8 cellular contexts compared by ENCODE assay signal in the genomic region with DNA sequence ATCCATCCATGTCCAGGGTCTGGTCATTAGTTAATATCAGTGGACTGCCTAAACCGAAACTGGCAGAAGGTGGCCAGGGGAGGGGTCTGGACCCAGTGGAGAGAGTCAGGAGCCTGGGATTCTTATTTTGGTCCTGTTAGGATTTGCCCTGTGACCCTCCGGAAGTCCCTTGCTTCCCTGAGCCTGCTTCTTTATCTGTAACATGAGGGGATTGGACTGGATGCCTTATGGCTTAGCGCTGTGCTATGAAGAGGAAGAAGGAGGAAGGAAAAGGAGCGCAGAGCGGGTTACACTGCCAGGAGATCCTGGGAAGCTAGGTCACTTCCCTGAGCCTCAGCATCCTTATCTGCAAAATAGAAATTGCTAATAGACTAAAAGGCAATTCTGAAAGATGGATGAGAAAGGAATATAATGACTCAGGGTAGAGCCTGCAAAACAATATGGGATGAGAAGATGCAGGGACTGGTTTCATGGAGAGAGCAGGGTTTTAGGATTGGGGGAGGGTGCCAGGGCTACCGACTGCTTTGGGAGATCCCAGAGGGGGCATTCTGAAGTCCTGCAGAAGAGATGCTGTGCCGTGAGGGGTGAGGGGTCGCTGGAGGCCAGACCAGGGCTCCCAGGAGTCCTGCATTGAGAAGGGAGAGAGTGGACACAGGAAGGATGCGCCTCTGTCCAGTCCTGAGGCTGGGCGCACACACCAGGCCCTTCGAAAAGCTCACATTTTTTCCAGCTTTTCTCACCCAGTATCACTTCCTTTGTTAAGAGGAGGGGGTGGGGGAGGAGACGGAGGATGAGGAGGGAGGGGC. TPM values are rescaled to one million over a fixed set of nuclear protein-coding genes. Genes with fewer than 3 reads are reported as not detected.
DNase-seq lines count a peak whose midpoint lies in the region; ATAC-seq and TF ChIP-seq lines count a peak whose summit lies in the region.

No MANE protein-coding gene starts in this region.

- H3K36me3 ChIP-seq in mucosa of descending colon (ENCODE audit: low read depth) (no peaks in the 10 kb centered on the region), urinary bladder (ENCODE audit: insufficient read depth) (no peaks in the 10 kb centered on the region)

- intact Hi-C loops in cardiac septum (cut with DNase I), result loop anchor here (5.0 kb wide), 1 partner anchor 200 kb away; no protein-coding TSS in a partner anchor
- intact Hi-C loops in left ventricle myocardium superior (cut with micrococcal nuclease), result no loop called here
- intact Hi-C loops in mucosa of descending colon (cut with DNase I, micrococcal nuclease), result no loop called here

- TF ChIP-seq CTCF in brain (conservative IDR thresholded peaks at IDR 0.05), result peak in 1 of 2 experiments; percentile 11
- no peak for TF ChIP-seq CTCF in mucosa of descending colon (IDR thresholded peaks at IDR 0.05)

- peaks cover 69% of the 10 kb centered on the region for H3K27me3 Mint-ChIP-seq in brain

- H3K9me3 ChIP-seq in mucosa of descending colon, result no peaks in the 10 kb centered on the region

- ATAC-seq in left ventricle myocardium superior (no peak), mucosa of descending colon (peak; percentile 8)

- peaks cover 0 to 2% (median 0%) of the 10 kb centered on the region in 5 experiments for H3K9me3 Mint-ChIP-seq in brain

- DNase-seq in cardiac septum (ENCODE audit: low spot score) (peak; percentile 50), left ventricle myocardium superior (no peak), mucosa of descending colon (no peak), COLO668 (lab: John Stamatoyannopoulos, UW; ENCODE audit: unreplicated experiment) (no peak), mesenteric fat pad (ENCODE audit: low spot score) (no peak)
- DNase-seq in activated CD4-positive, alpha-beta T cell treated with anti-CD3 and anti-CD28 coated beads for 4 hours, result no peak

- no peaks in the 10 kb centered on the region for H3K36me3 Mint-ChIP-seq in brain

- peaks cover 17% of the 10 kb centered on the region for H3K4me1 ChIP-seq in mucosa of descending colon (ENCODE audit: low read depth)
- no peaks in the 10 kb centered on the region for H3K4me1 ChIP-seq in urinary bladder (ENCODE audit: insufficient read depth)

- no peak overlapping the region for H3K4me3 ChIP-seq in mucosa of descending colon
- peak overlapping the region; percentile 17 for H3K4me3 ChIP-seq in urinary bladder (ENCODE audit: low read depth, low read length)

- peak overlapping the region; percentile 77 to 90 (median 85) for H3K4me3 Mint-ChIP-seq in brain

- no peak overlapping the region for H3K27ac ChIP-seq in urinary bladder (ENCODE audit: low read depth)

- WGBS in urinary bladder, result 22% methylated on average over 12 of the region's 12 CpGs

- H3K4me1 Mint-ChIP-seq in brain, result peaks cover 78% of the 10 kb centered on the region

- peak overlapping the region; percentile 63 to 99 (median 93) for H3K27ac Mint-ChIP-seq in brain

RNA-seq across cellular contexts. Expression of gene ADORA1, which starts 0.5 kb away (rescaled TPM):
- total RNA-seq in cardiac septum (12.1 TPM), left ventricle myocardium superior (13.5 TPM), mucosa of descending colon (1 to 10 TPM in 1 of 3 donors, under 1 TPM in 2; 0.53 to 1.3 (median 0.78) TPM), urinary bladder (1.4 TPM), mesenteric fat pad (2.7 TPM)
- polyA plus RNA-seq in brain (ENCODE audit: insufficient read depth, low read depth, low replicate concordance) (32.5 TPM), urinary bladder (1.1 TPM)

RNA-seq across cellular contexts. Expression of gene MYOG, which starts 41.3 kb away (rescaled TPM):
- total RNA-seq in cardiac septum (0.16 TPM), left ventricle myocardium superior (not detected), mucosa of descending colon (not detected), urinary bladder (12.7 TPM), mesenteric fat pad (not detected)
- polyA plus RNA-seq in brain (ENCODE audit: insufficient read depth, low read depth, low replicate concordance) (not detected), urinary bladder (not detected)

RNA-seq across cellular contexts. Expression of gene MYBPH, which starts 48.6 kb away (rescaled TPM):
- total RNA-seq in cardiac septum (not detected), left ventricle myocardium superior (not detected), mucosa of descending colon (not detected), urinary bladder (8.9 TPM), mesenteric fat pad (0.22 TPM)
- polyA plus RNA-seq in brain (ENCODE audit: insufficient read depth, low read depth, low replicate concordance) (not detected), urinary bladder (not detected)

RNA-seq across cellular contexts. Expression of gene CHI3L1, which starts 59.4 kb away (rescaled TPM):
- 7.4 TPM for total RNA-seq in cardiac septum
- total RNA-seq in left ventricle myocardium superior, result 1.0 TPM
- polyA plus RNA-seq in brain (ENCODE audit: insufficient read depth, low read depth, low replicate concordance), result 47.9 TPM
- total RNA-seq in mucosa of descending colon, result 10 to 100 TPM in 1 of 3 donors, 1 to 10 TPM in 1, under 1 TPM in 1; 0.58 to 10.8 (median 1.8) TPM
- total RNA-seq in urinary bladder, result 0.53 TPM
- polyA plus RNA-seq in urinary bladder, result 4.7 TPM
- total RNA-seq in mesenteric fat pad, result 346 TPM

Comparison
In these comparisons a context has a peak if more than half of its experiments do, and no peak if none do; other contexts are left out.
1. RNA of gene MYOG, which starts 41.3 kb away (total RNA-seq): 12.7 TPM in urinary bladder (single experiment); 0.16 TPM in cardiac septum (single experiment), not detected in left ventricle myocardium superior (single experiment), not detected in mucosa of descending colon and not detected in mesenteric fat pad (single experiment); every median in the first group is over 10 times any median in the second.